Comparison of ENCODE assay signal across 9 cellular contexts in the genomic region with DNA sequence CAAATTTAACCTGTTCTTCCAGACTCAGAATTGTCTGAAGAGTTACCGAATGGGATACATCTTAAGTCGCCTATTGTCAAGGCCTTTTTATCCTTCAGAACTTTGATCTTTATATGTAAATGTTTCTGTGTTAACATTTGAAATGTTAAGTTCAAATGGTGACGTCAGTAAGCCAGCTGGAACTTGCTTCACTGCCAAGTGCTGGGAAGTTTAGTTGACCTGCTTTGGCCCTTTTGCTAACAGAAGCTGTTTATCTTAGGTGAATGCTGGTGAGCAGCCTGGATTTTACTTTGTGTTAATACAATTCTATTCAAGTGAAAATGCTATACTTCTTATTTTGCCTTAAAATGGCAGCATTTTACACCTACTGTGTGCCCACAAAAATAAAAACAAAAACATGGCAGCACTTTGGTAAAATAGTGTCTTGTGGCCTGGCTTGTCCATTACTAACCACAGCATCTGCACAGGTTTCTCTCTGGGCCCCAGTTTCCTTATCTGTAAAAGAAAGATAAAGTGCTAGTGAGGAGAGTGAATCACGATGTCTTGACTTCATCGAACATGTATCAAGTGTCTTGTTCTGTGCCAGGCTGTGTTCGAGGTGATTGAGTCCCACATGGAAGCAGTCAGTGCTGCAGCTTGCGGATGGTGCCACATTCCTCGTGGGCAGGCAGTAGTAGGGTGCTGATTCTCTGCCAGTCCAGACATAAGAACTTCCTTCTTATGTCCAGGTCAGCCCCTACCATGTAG. TPM values are rescaled to one million over a fixed set of nuclear protein-coding genes. Genes with fewer than 3 reads are reported as not detected.
A peak's percentile ranks its signal among the peaks of the same experiment; 100 is the strongest.
DNase-seq lines count a peak whose midpoint lies in the region; ATAC-seq and TF ChIP-seq lines count a peak whose summit lies in the region.
"Had no signal": no experiment of that assay in that cellular context is flagged by ENCODE, and none has a peak within 500 bp of the region (broad histone marks: within the 10 kb centered on the region; RNA-seq: fewer than 3 reads in every experiment).

No MANE protein-coding gene starts in this region.

- peaks cover 28% of the 10 kb centered on the region for H3K4me1 ChIP-seq in DND-41 (ENCODE audit: insufficient read depth, low read length)
- H3K4me1 ChIP-seq in PC-9 (replicated peaks; ENCODE audit: insufficient read depth): peaks cover 23% of the 10 kb centered on the region
- peaks cover 16 to 66% (median 19%) of the 10 kb centered on the region in 3 donors for H3K4me1 ChIP-seq in esophagus squamous epithelium

- ATAC-seq in DND-41 (ENCODE audit: insufficient read depth, low read depth) (no peak), omental fat pad (ENCODE audit: low FRiP score) (peak; percentile 30), GM21515 (IDR thresholded peaks at IDR 0.05; ENCODE audit: unreplicated experiment) (no peak)
- ATAC-seq: stimulated activated naive B cell treated with anti-CD40 and anti-IgM and Interleukin-4, amounts not matched to agents 10 μg/mL and 1 μg/mL and 100 μg/mL, for 72 hours had no signal

- no peak overlapping the region for H3K27ac ChIP-seq in DND-41 (ENCODE audit: low read length)
- no peak overlapping the region for H3K27ac ChIP-seq in PC-9
- peak overlapping the region; percentile 89 to 96 (median 93) for H3K27ac ChIP-seq in esophagus squamous epithelium

- no peaks in the 10 kb centered on the region for H3K9me2 ChIP-seq in PC-9 (ENCODE audit: insufficient read depth)

- H3K9me3 ChIP-seq in DND-41 (ENCODE audit: insufficient read depth, low read length, severe bottlenecking) (no peaks in the 10 kb centered on the region), PC-9 (ENCODE audit: insufficient read depth, low read depth) (no peaks in the 10 kb centered on the region; the same call in 1 of the 2 replicates), esophagus squamous epithelium (no peaks in the 10 kb centered on the region)

- WGBS in esophagus squamous epithelium, 2 donors: 44 to 54% methylated on average over 8 of the region's 8 CpGs

- peaks cover 42% of the 10 kb centered on the region for H4K20me1 ChIP-seq in DND-41 (ENCODE audit: insufficient read depth, low read length)
- H4K20me1 ChIP-seq in PC-9 (ENCODE audit: insufficient read depth): peaks cover 62% of the 10 kb centered on the region

- H3K4me2 ChIP-seq in DND-41 (ENCODE audit: insufficient read depth, low read length) (peak overlapping the region; percentile 98), PC-9 (peak overlapping the region; percentile 100)

- H2AFZ ChIP-seq in DND-41 (ENCODE audit: low read depth, low read length) (no peak overlapping the region), PC-9 (no peak overlapping the region)

- TSS peak; percentile 25 for BruUV-seq in PC-9 (replicated peaks; lab: Mats Ljungman, UMichigan)

- TF ChIP-seq POLR2A in esophagus squamous epithelium (IDR thresholded peaks at IDR 0.05): no peak

- peaks cover 9% of the 10 kb centered on the region for H3K36me3 ChIP-seq in DND-41 (ENCODE audit: insufficient read depth, low read length)
- H3K36me3 ChIP-seq in PC-9 (ENCODE audit: low read depth): peaks cover 13% of the 10 kb centered on the region; the same call in 1 of the 2 replicates
- peaks cover 0 to 7% (median 2%) of the 10 kb centered on the region in 3 donors for H3K36me3 ChIP-seq in esophagus squamous epithelium

- TF ChIP-seq CTCF in DND-41 (IDR thresholded peaks at IDR 0.05; ENCODE audit: borderline replicate concordance, extremely low read depth, low read length, poor library complexity, severe bottlenecking): no peak
- TF ChIP-seq CTCF in PC-9 (conservative IDR thresholded peaks at IDR 0.05): no peak
- TF ChIP-seq CTCF in esophagus squamous epithelium (IDR thresholded peaks at IDR 0.05): no peak
- no peak for TF ChIP-seq CTCF in omental fat pad (IDR thresholded peaks at IDR 0.05)

- DNase-seq in DND-41 (no peak), PC-9 (no peak), esophagus squamous epithelium (lab: John Stamatoyannopoulos, UW) (no peak), omental fat pad (ENCODE audit: low spot score) (no peak), GM19240 (ENCODE audit: insufficient read length, low spot score) (no peak), CD1c-positive myeloid dendritic cell (ENCODE audit: extremely low spot score) (no peak), NCI-H2227 (lab: John Stamatoyannopoulos, UW; ENCODE audit: unreplicated experiment) (no peak)
- DNase-seq: stimulated activated naive B cell treated with anti-CD40 and anti-IgM and Interleukin-4, amounts not matched to agents 10 μg/mL and 1 μg/mL and 100 μg/mL, for 72 hours had no signal

- intact Hi-C loops in PC-9 (cut with micrococcal nuclease; ENCODE audit: unreplicated experiment) (loop anchor here (2.0 kb wide), 1 partner anchor 95 kb away; the partner anchor contains the start of gene ING1), esophagus squamous epithelium (cut with DNase I) (loop anchor here (10.0 kb wide), 1 partner anchor 97 kb away; the partner anchor contains the start of gene ING1)

- CTCF ChIA-PET in PC-9 (lab: Charles Lee): no interaction called here

- peaks cover 16% of the 10 kb centered on the region for H3F3A ChIP-seq in PC-9 (ENCODE audit: insufficient read depth, low read depth)

- H3K27me3 ChIP-seq in DND-41 (ENCODE audit: insufficient read depth, low read length, poor library complexity): no peaks in the 10 kb centered on the region
- no peaks in the 10 kb centered on the region for H3K27me3 ChIP-seq in PC-9 (ENCODE audit: insufficient read depth, low read depth)
- H3K27me3 ChIP-seq in esophagus squamous epithelium: no peaks in the 10 kb centered on the region

- POLR2A ChIA-PET in PC-9 (lab: Charles Lee; ENCODE audit: unreplicated experiment): no interaction called here

- H3K4me3 ChIP-seq in DND-41 (ENCODE audit: low read depth in 1 of 2, low read length in 2 of 2): peak overlapping the region in 1 of 2 experiments; percentile 97; a peak in 1 of 4 replicates
- peak overlapping the region; percentile 90; the same call in 1 of the 2 replicates for H3K4me3 ChIP-seq in PC-9
- H3K4me3 ChIP-seq in esophagus squamous epithelium: peak overlapping the region in 2 of 4 donors; percentile 88 to 97

- H3K79me2 ChIP-seq in DND-41 (ENCODE audit: insufficient read depth, low read length): peaks cover 72% of the 10 kb centered on the region
- H3K79me2 ChIP-seq in PC-9 (ENCODE audit: low read depth): peaks cover 70% of the 10 kb centered on the region

- peak overlapping the region; percentile 93; the same call in 1 of the 2 replicates for H3K9ac ChIP-seq in DND-41 (ENCODE audit: low read depth, low read length)

RNA-seq across cellular contexts. Expression of gene NAXD, which starts 2.2 kb away (rescaled TPM):
- total RNA-seq in PC-9 (2021): 30.2 and 35.2 TPM in 2 replicates
- total RNA-seq in esophagus squamous epithelium: 10 to 100 TPM; 14.5 to 25.2 (median 17.4) TPM
- 10 to 100 TPM; 20.4 to 25.8 (median 24.2) TPM for total RNA-seq in omental fat pad

RNA-seq across cellular contexts. Expression of gene RAB20, which starts 56.0 kb away (rescaled TPM):
- total RNA-seq in PC-9 (2021): 31.9 and 41.0 TPM in 2 replicates
- 1 to 10 TPM; 1.3 to 7.2 (median 4.3) TPM for total RNA-seq in esophagus squamous epithelium
- 10 to 100 TPM; 34.7 to 67.9 (median 49.4) TPM for total RNA-seq in omental fat pad

Comparison
In these comparisons a context has a peak if more than half of its experiments do, and no peak if none do; other contexts are left out.
1. H3K27ac ChIP-seq: peak in esophagus squamous epithelium (4 of 4); none in DND-41 (single experiment) and PC-9 (single experiment).